In genomic region chr5:135033026-135033861, GRCh38 we compare ENCODE assay signal across 8 cellular contexts. TPM values are rescaled to one million over a fixed set of nuclear protein-coding genes. Genes with fewer than 3 reads are reported as not detected.
DNase-seq lines count a peak whose midpoint lies in the region; ATAC-seq and TF ChIP-seq lines count a peak whose summit lies in the region.

No MANE protein-coding gene starts in this region.

- no peak overlapping the region for H3K27ac ChIP-seq in coronary artery

- TF ChIP-seq CTCF in coronary artery (IDR thresholded peaks at IDR 0.05) = no peak

- no peak for ATAC-seq in GM21717 (IDR thresholded peaks at IDR 0.05; ENCODE audit: unreplicated experiment)
- ATAC-seq in GM18502 (IDR thresholded peaks at IDR 0.05; ENCODE audit: poor library complexity, unreplicated experiment) = no peak

- DNase-seq in stimulated activated CD4-positive, alpha-beta T cell treated with anti-CD3 and anti-CD28 coated beads, Interleukin-2, amount 100 ng/mL, for 4 hours (ENCODE audit: low read depth) = peak; percentile 9
- no peak for DNase-seq in stimulated activated CD4-positive, alpha-beta T cell treated with anti-CD3 and anti-CD28 coated beads, Interleukin-4, amount 100 ng/mL, for 1 hour
- peak; percentile 43 for DNase-seq in NCI-H345 (lab: John Stamatoyannopoulos, UW)
- DNase-seq in coronary artery (ENCODE audit: low spot score) = no peak
- peak; percentile 43 for DNase-seq in myocyte (ENCODE audit: low read depth)
- no peak for DNase-seq in ureter (ENCODE audit: low spot score)

- peak overlapping the region; percentile 74 for H3K4me3 ChIP-seq in coronary artery

RNA-seq across cellular contexts. Expression of gene PITX1, which starts 0.8 kb away (rescaled TPM):
- total RNA-seq in myocyte (2.9 and 5.5 TPM in 2 replicates), ureter (20.6 TPM)
- polyA plus RNA-seq in myocyte (2012) = 1.2 TPM

Comparison
In these comparisons a context has a peak if more than half of its experiments do, and no peak if none do; other contexts are left out.
1. DNase-seq: peak in stimulated activated CD4-positive, alpha-beta T cell treated with anti-CD3 and anti-CD28 coated beads, Interleukin-2, amount 100 ng/mL, for 4 hours (single experiment), NCI-H345 (single experiment) and myocyte (single experiment); none in stimulated activated CD4-positive, alpha-beta T cell treated with anti-CD3 and anti-CD28 coated beads, Interleukin-4, amount 100 ng/mL, for 1 hour (single experiment), coronary artery (single experiment) and ureter (single experiment).